Comparison of ENCODE assay signal across 2 cellular contexts in genomic region chr7:99418260-99418659, GRCh38.
TF ChIP-seq lines count a peak whose summit lies in the region.

No MANE protein-coding gene starts in this region.

TF ChIP-seq in IMR-90, 13 proteins besides CTCF, POLR2A, EP300 and RAD21:
- TF ChIP-seq MAZ (IDR thresholded peaks at IDR 0.05; ENCODE audit: borderline replicate concordance, low read depth, low read length) (no peak), USF2 (IDR thresholded peaks at IDR 0.05; ENCODE audit: low read depth, low read length) (no peak), CEBPB (IDR thresholded peaks at IDR 0.05; ENCODE audit: low read depth, low read length) (no peak), ELK1 (IDR thresholded peaks at IDR 0.05; ENCODE audit: borderline replicate concordance, low read depth, low read length) (no peak), FOS (IDR thresholded peaks at IDR 0.05; ENCODE audit: low read depth, low read length) (no peak)

TF ChIP-seq in H1, 55 proteins besides CTCF, POLR2A, EP300 and RAD21:
- TF ChIP-seq SRF (IDR thresholded peaks at IDR 0.05; ENCODE audit: low read depth, low read length) (no peak), CHD7 (IDR thresholded peaks at IDR 0.05; ENCODE audit: insufficient replicate concordance, low read length) (no peak), RFX5 (IDR thresholded peaks at IDR 0.05; ENCODE audit: borderline replicate concordance, low read depth, low read length) (no peak), HDAC6 (IDR thresholded peaks at IDR 0.05; ENCODE audit: low read depth, low read length) (no peak), KDM4A (IDR thresholded peaks at IDR 0.05; ENCODE audit: low read depth, low read length, severe bottlenecking) (no peak), JUND (IDR thresholded peaks at IDR 0.05; ENCODE audit: low read length) (no peak), SUZ12 (IDR thresholded peaks at IDR 0.05; ENCODE audit: low read length) (no peak), SP4 (IDR thresholded peaks at IDR 0.05; ENCODE audit: low read length) (no peak), NANOG (IDR thresholded peaks at IDR 0.05; ENCODE audit: insufficient read depth, low read depth, low read length, poor library complexity, severe bottlenecking) (no peak), EGR1 (IDR thresholded peaks at IDR 0.05; ENCODE audit: borderline replicate concordance, low read depth, low read length) (no peak), ASH2L (IDR thresholded peaks at IDR 0.05; ENCODE audit: low read length) (no peak), ZNF274 (IDR thresholded peaks at IDR 0.05; ENCODE audit: borderline replicate concordance, extremely low read depth, low read length) (no peak), SIX5 (IDR thresholded peaks at IDR 0.05; ENCODE audit: low read depth, low read length) (no peak)
